ENCODE assay signal across 8 cellular contexts in genomic region chr9:71446499-71447411, GRCh38.
DNase-seq lines count a peak whose midpoint lies in the region; ATAC-seq, FAIRE-seq and TF ChIP-seq lines count a peak whose summit lies in the region.

No MANE protein-coding gene starts in this region.

- FAIRE-seq in K562 (lab: Jason Lieb, UNC): no peak

- under 1% methylated on average over 32 of the region's 71 CpGs for WGBS in K562 (ENCODE audit: insufficient coverage, low coverage, missing lambda C conversion rate)
- WGBS in iPS DF 6.9 (ENCODE audit: insufficient coverage, insufficient read length): no CpG with 5 or more reads among the region's 71 CpGs

- H3K27ac Mint-ChIP-seq in CD4-positive, alpha-beta memory T cell: no peak overlapping the region

- no peaks in the 10 kb centered on the region for H3K36me3 Mint-ChIP-seq in CD4-positive, alpha-beta memory T cell

- peaks cover 0 to 5% (median 1%) of the 10 kb centered on the region in 4 donors for H3K4me1 Mint-ChIP-seq in CD4-positive, alpha-beta memory T cell

- H4K20me1 ChIP-seq in K562 (replicated peaks; ENCODE audit: control insufficient read depth, insufficient read depth, low read length): no peaks in the 10 kb centered on the region

- H3K4me3 Mint-ChIP-seq in CD4-positive, alpha-beta memory T cell: peak overlapping the region in 5 of 8 donors; percentile 35 to 60 (median 46)

- peaks cover 2 to 11% (median 5%) of the 10 kb centered on the region in 8 donors for H3K9me3 Mint-ChIP-seq in CD4-positive, alpha-beta memory T cell

- no peaks in the 10 kb centered on the region for H3K9me1 ChIP-seq in K562 (ENCODE audit: control insufficient read depth, insufficient read depth, low read length)

- peaks cover 8% of the 10 kb centered on the region for H3K27me3 ChIP-seq in CD4-positive, alpha-beta memory T cell (ENCODE audit: insufficient read depth, low read length)
- peaks cover 2 to 10% of the 10 kb centered on the region in 2 experiments; a peak in 3 of 5 replicates for H3K27me3 ChIP-seq in K562 (ENCODE audit: control insufficient read depth in 2 of 2, insufficient read depth in 2 of 2, low read length in 2 of 2)
- H3K27me3 ChIP-seq in iPS DF 6.9 (ENCODE audit: control insufficient read depth, insufficient read depth, low read length): no peaks in the 10 kb centered on the region; the same call in 1 of the 2 replicates
- peaks cover 31 to 37% (median 33%) of the 10 kb centered on the region in 3 donors for H3K27me3 ChIP-seq in gastrocnemius medialis

- no peak for TF ChIP-seq RAD21 in K562 (CRISPR knock-in tag; conservative IDR thresholded peaks at IDR 0.05 in 1 of 2, IDR thresholded peaks at IDR 0.05 in 1 of 2)

- H3K79me2 ChIP-seq in K562 (ENCODE audit: control insufficient read depth, insufficient read depth, low read length): no peaks in the 10 kb centered on the region

- DNase-seq in CD4-positive, alpha-beta memory T cell: peak in 2 of 5 donors; percentile 5 to 7
- peak; percentile 81 for DNase-seq in NCI-H69 (lab: John Stamatoyannopoulos, UW)
- peak in 3 of 4 experiments; percentile 3 to 16 (median 15) for DNase-seq in K562 (ENCODE audit: extremely low read depth in 1 of 4, low spot score in 3 of 4)
- DNase-seq in iPS DF 6.9 (ENCODE audit: low read depth, low spot score): peak; percentile 58
- no peak for DNase-seq in gastrocnemius medialis
- no peak for DNase-seq in RKO (ENCODE audit: low spot score)

- POLR2A ChIA-PET in CD4-positive, alpha-beta memory T cell (lab: Charles Lee; ENCODE audit: partially characterized antibody): no interaction called here
- POLR2A ChIA-PET in K562 (lab: Yijun Ruan, JAX): no interaction called here

- no peak overlapping the region for H3K4me3 ChIP-seq in CD4-positive, alpha-beta memory T cell (ENCODE audit: low read length in 2 of 2)
- H3K4me3 ChIP-seq in K562 (no peak overlapping the region), iPS DF 6.9 (ENCODE audit: low read length) (peak overlapping the region; percentile 63), gastrocnemius medialis (peak overlapping the region; percentile 26 to 50 (median 42))

- TF ChIP-seq EP300 in K562 (IDR thresholded peaks at IDR 0.05; ENCODE audit: low read length): no peak

- H3K27me3 Mint-ChIP-seq in CD4-positive, alpha-beta memory T cell: peaks cover 32 to 33% of the 10 kb centered on the region in 2 donors

- TF ChIP-seq CTCF in K562 (IDR thresholded peaks at IDR 0.05 in 2 of 3, conservative IDR thresholded peaks at IDR 0.05 in 1 of 3; ENCODE audit: insufficient read depth in 2 of 3, low read depth in 1 of 3, low read length in 3 of 3) (peak in 2 of 3 experiments; percentile 23 to 66; a peak in 3 of 6 replicates), gastrocnemius medialis (IDR thresholded peaks at IDR 0.05 in 4 of 5, conservative IDR thresholded peaks at IDR 0.05 in 1 of 5) (no peak)

- in situ Hi-C loops in K562 (cut with MboI): no loop called here
- in situ Hi-C loops in gastrocnemius medialis (cut with MboI; ENCODE audit: low sequenced_read_pairs in 4 of 4): no loop called here

- no TSS peak for BruUV-seq in K562 (replicated peaks; lab: Mats Ljungman, UMichigan)

- no peaks in the 10 kb centered on the region for H3K9me3 ChIP-seq in CD4-positive, alpha-beta memory T cell (ENCODE audit: control insufficient read depth in 1 of 2, low read length in 2 of 2)
- H3K9me3 ChIP-seq in K562 (replicated peaks; ENCODE audit: control insufficient read depth, insufficient read depth, low read depth, low read length) (no peaks in the 10 kb centered on the region), iPS DF 6.9 (ENCODE audit: control insufficient read depth, insufficient read depth, low read length) (no peaks in the 10 kb centered on the region), gastrocnemius medialis (no peaks in the 10 kb centered on the region)

- no peaks in the 10 kb centered on the region for H3K4me1 ChIP-seq in CD4-positive, alpha-beta memory T cell (ENCODE audit: insufficient read depth, low read length)
- H3K4me1 ChIP-seq in K562 (replicated peaks in 1 of 2; ENCODE audit: control insufficient read depth in 2 of 2, insufficient read depth in 2 of 2, low read length in 2 of 2): peaks cover 0 to 7% of the 10 kb centered on the region in 2 experiments; a peak in 1 of 5 replicates
- no peaks in the 10 kb centered on the region; the same call in 1 of the 2 replicates for H3K4me1 ChIP-seq in iPS DF 6.9 (ENCODE audit: control insufficient read depth, insufficient read depth, low read length)
- peaks cover 0 to 6% of the 10 kb centered on the region in 2 donors for H3K4me1 ChIP-seq in gastrocnemius medialis

- H3K36me3 ChIP-seq in CD4-positive, alpha-beta memory T cell (ENCODE audit: insufficient read depth, low read length): no peaks in the 10 kb centered on the region
- H3K36me3 ChIP-seq in K562 (ENCODE audit: control insufficient read depth, insufficient read depth, low read length): no peaks in the 10 kb centered on the region
- no peaks in the 10 kb centered on the region for H3K36me3 ChIP-seq in iPS DF 6.9 (ENCODE audit: control insufficient read depth, insufficient read depth, low read length)
- no peaks in the 10 kb centered on the region for H3K36me3 ChIP-seq in gastrocnemius medialis

- CTCF ChIA-PET in CD4-positive, alpha-beta memory T cell (lab: Charles Lee; ENCODE audit: partially characterized antibody): no interaction called here
- CTCF ChIA-PET in K562 (lab: Yijun Ruan, JAX; ENCODE audit: low intra/inter-chr PET ratio): no interaction called here

- intact Hi-C loops in CD4-positive, alpha-beta memory T cell (cut with micrococcal nuclease): no loop called here
- intact Hi-C loops in K562 (cut with micrococcal nuclease) (no loop called here), gastrocnemius medialis (cut with DNase I; ENCODE audit: low total_unique reads) (no loop called here)

- no peak overlapping the region for H3K9ac ChIP-seq in K562 (ENCODE audit: insufficient read depth in 1 of 2, low read depth in 2 of 2, low read length in 2 of 2)

- peak; percentile 93 for ATAC-seq in GM18907 (IDR thresholded peaks at IDR 0.05; ENCODE audit: unreplicated experiment)
- peak; percentile 62 for ATAC-seq in HG03103 (IDR thresholded peaks at IDR 0.05; ENCODE audit: low read depth, unreplicated experiment)
- ATAC-seq in K562: peak; percentile 84
- ATAC-seq in gastrocnemius medialis: no peak

- no peak overlapping the region for H3K27ac ChIP-seq in CD4-positive, alpha-beta memory T cell (ENCODE audit: low read depth, low read length)
- H3K27ac ChIP-seq in K562 (ENCODE audit: extremely low read depth, low read depth, low read length) (no peak overlapping the region), iPS DF 6.9 (ENCODE audit: low read length) (no peak overlapping the region), gastrocnemius medialis (no peak overlapping the region)

- TF ChIP-seq POLR2A in K562 (conservative IDR thresholded peaks at IDR 0.05): no peak
- no peak for TF ChIP-seq POLR2A in gastrocnemius medialis (IDR thresholded peaks at IDR 0.05)

- no peak overlapping the region for H2AFZ ChIP-seq in K562 (ENCODE audit: low read depth, low read length)

- no peak overlapping the region for H3K4me2 ChIP-seq in K562 (ENCODE audit: insufficient read depth, low read length)

TF ChIP-seq in K562, 482 proteins besides CTCF, POLR2A, EP300 and RAD21:
- TF ChIP-seq MNT (conservative IDR thresholded peaks at IDR 0.05) (0 out of 4 replicates have a peak, but pooled peaks of 1 of the 2 experiments have one; percentile 26), ZFP30 (CRISPR knock-in tag; IDR thresholded peaks at IDR 0.05; ENCODE audit: borderline replicate concordance) (no peak), REST (CRISPR knock-in tag; IDR thresholded peaks at IDR 0.05; ENCODE audit: low read depth) (peak; percentile 88), BHLHE40 (IDR thresholded peaks at IDR 0.05; ENCODE audit: low read length) (peak; percentile 93), MIER1 (IDR thresholded peaks at IDR 0.05; ENCODE audit: low read depth) (peak; percentile 87), NRF1 (conservative IDR thresholded peaks at IDR 0.05 in 1 of 2, IDR thresholded peaks at IDR 0.05 in 1 of 2) (peak; percentile 16 to 39; a peak in 3 of 4 replicates), EHMT2 (IDR thresholded peaks at IDR 0.05) (peak; percentile 87), DACH1 (IDR thresholded peaks at IDR 0.05; ENCODE audit: partially characterized antibody) (no peak)
TF ChIP-seq in K562: peak in this region for 6.

Comparison
In these comparisons a context has a peak if more than half of its experiments do, and no peak if none do; other contexts are left out.
1. DNase-seq: peak in NCI-H69 (single experiment), K562 (3 of 4) and iPS DF 6.9 (single experiment); none in gastrocnemius medialis (0 of 2) and RKO (single experiment).
2. H3K4me3 ChIP-seq: peak in iPS DF 6.9 (single experiment) and gastrocnemius medialis (4 of 4); none in CD4-positive, alpha-beta memory T cell (0 of 2) and K562 (single experiment).
3. ATAC-seq: peak in GM18907 (single experiment), HG03103 (single experiment) and K562 (single experiment); none in gastrocnemius medialis (0 of 2).
4. CTCF ChIP-seq: peak in K562 (2 of 3); none in gastrocnemius medialis (0 of 5).